In genomic region chr12:114671664-114672476, GRCh38 we compare ENCODE assay signal across 12 cellular contexts. TPM values are rescaled to one million over a fixed set of nuclear protein-coding genes. Genes with fewer than 3 reads are reported as not detected.
DNase-seq lines count a peak whose midpoint lies in the region; ATAC-seq, FAIRE-seq and TF ChIP-seq lines count a peak whose summit lies in the region.
"Had no signal": no experiment of that assay in that cellular context is flagged by ENCODE, and none has a peak within 500 bp of the region (broad histone marks: within the 10 kb centered on the region; RNA-seq: fewer than 3 reads in every experiment).

No MANE protein-coding gene starts in this region.

- H4K20me1 ChIP-seq in HepG2 (ENCODE audit: insufficient read depth, low read length), result peaks cover 13% of the 10 kb centered on the region; the same call in 1 of the 2 replicates

- H3K27me3 ChIP-seq in HepG2 (ENCODE audit: control insufficient read depth in 1 of 2, insufficient read depth in 2 of 2, low read length in 2 of 2) (no peaks in the 10 kb centered on the region), right lobe of liver (no peaks in the 10 kb centered on the region), SJCRH30 (peaks cover 10% of the 10 kb centered on the region)

- H3K27ac Mint-ChIP-seq in nephron, result peak overlapping the region; percentile 91 to 95 (median 93)

- H3K4me3 ChIP-seq in HepG2 (replicated peaks in 1 of 3; ENCODE audit: insufficient read depth in 1 of 3, low read depth in 2 of 3, low read length in 3 of 3) (no peak overlapping the region), right lobe of liver (no peak overlapping the region), SJCRH30 (no peak overlapping the region)

- H3K4me1 Mint-ChIP-seq in nephron, result peaks cover 79% of the 10 kb centered on the region

- in situ Hi-C loops in HepG2 (cut with HindIII; ENCODE audit: extremely low pct_ligation_motif_present, low pct_unique_long_range_greater_than_20kb), result loop anchor here (25.0 kb wide), 2 partner anchors 790 to 1240 kb away; no protein-coding TSS in a partner anchor

- peaks cover 65% of the 10 kb centered on the region for H3K4me1 ChIP-seq in HepG2 (ENCODE audit: insufficient read depth, low read length)
- H3K4me1 ChIP-seq in right lobe of liver, result peaks cover 0 to 34% (median 0%) of the 10 kb centered on the region in 4 donors
- H3K4me1 ChIP-seq in SJCRH30, result no peaks in the 10 kb centered on the region

- H3K27ac ChIP-seq in HepG2 (ENCODE audit: extremely low read length, insufficient read depth, low read length) (no peak overlapping the region), right lobe of liver (peak overlapping the region in 1 of 3 donors; percentile 83), epithelial cell of prostate (peak overlapping the region; percentile 96), SJCRH30 (no peak overlapping the region)

- TF ChIP-seq CTCF in HepG2 (CRISPR knock-in tag; IDR thresholded peaks at IDR 0.05) (no peak), right lobe of liver (IDR thresholded peaks at IDR 0.05) (no peak), nephron (IDR thresholded peaks at IDR 0.05; ENCODE audit: unreplicated experiment in 3 of 3) (no peak), GM10248 (IDR thresholded peaks at IDR 0.05; ENCODE audit: control extremely low read depth, extremely low read depth, low read depth, missing control alignments) (no peak)

- peaks cover 44% of the 10 kb centered on the region for H3K36me3 Mint-ChIP-seq in nephron (ENCODE audit: low read depth)

- H3K9me3 ChIP-seq in HepG2 (ENCODE audit: low read length) (no peaks in the 10 kb centered on the region), right lobe of liver (no peaks in the 10 kb centered on the region), SJCRH30 (replicated peaks) (no peaks in the 10 kb centered on the region)

- no peak overlapping the region for H3K4me2 ChIP-seq in HepG2 (ENCODE audit: low read depth, low read length)

- peaks cover 20 to 44% of the 10 kb centered on the region in 2 experiments for H3K36me3 ChIP-seq in HepG2 (replicated peaks in 1 of 2; ENCODE audit: control insufficient read depth in 1 of 2, insufficient read depth in 2 of 2, low read length in 2 of 2)
- H3K36me3 ChIP-seq in right lobe of liver, result peaks cover 0 to 47% (median 12%) of the 10 kb centered on the region in 4 donors
- H3K36me3 ChIP-seq in SJCRH30, result no peaks in the 10 kb centered on the region

- H2AFZ ChIP-seq in HepG2 (ENCODE audit: low read length), result no peak overlapping the region

- no peak for TF ChIP-seq EP300 in HepG2 (IDR thresholded peaks at IDR 0.05; ENCODE audit: low read depth in 2 of 2, low read length in 2 of 2)
- no peak for TF ChIP-seq EP300 in HepG2 (CRISPR knock-in tag; IDR thresholded peaks at IDR 0.05; ENCODE audit: borderline replicate concordance)

- H3K27me3 Mint-ChIP-seq in nephron (ENCODE audit: low read depth), result peaks cover 86% of the 10 kb centered on the region

- no peaks in the 10 kb centered on the region for H3K9me3 Mint-ChIP-seq in nephron

- intact Hi-C loops in HepG2 (cut with micrococcal nuclease; ENCODE audit: unreplicated experiment) (no loop called here), right lobe of liver (cut with DNase I) (no loop called here)

- TF ChIP-seq RAD21 in HepG2 (CRISPR knock-in tag; IDR thresholded peaks at IDR 0.05), result no peak

- DNase-seq in HepG2 (ENCODE audit: low spot score) (no peak), right lobe of liver (no peak), epithelial cell of prostate (ENCODE audit: low read depth, low spot score) (no peak), NCI-H345 treated with DMSO at 0.1 percent for 48 hours (lab: John Stamatoyannopoulos, UW; ENCODE audit: unreplicated experiment) (no peak), GM10248 (ENCODE audit: extremely low spot score) (no peak), SJCRH30 (no peak), MV-4-11 (lab: John Stamatoyannopoulos, UW) (no peak)
- DNase-seq: activated CD4-positive, alpha-beta T cell treated with anti-CD3 and anti-CD28 coated beads for 48 hours; activated gamma-delta T cell treated with Interleukin-2 at 50 U/mL for 16 hours; AML-193; NCI-H2171 had no signal

- peaks cover 29% of the 10 kb centered on the region for H3K79me2 ChIP-seq in HepG2 (ENCODE audit: insufficient read depth, low read length)

- no peak for TF ChIP-seq POLR2A in HepG2 (IDR thresholded peaks at IDR 0.05; ENCODE audit: insufficient read depth in 1 of 2, low read depth in 2 of 2, low read length in 2 of 2)
- no peak for TF ChIP-seq POLR2A in right lobe of liver (IDR thresholded peaks at IDR 0.05)

- CTCF ChIA-PET in HepG2 (lab: Yijun Ruan, JAX; ENCODE audit: low intra/inter-chr PET ratio, low total read pairs) (no interaction called here), GM10248 (lab: Yijun Ruan, JAX) (interaction anchor here (1.3 to 2.5 kb wide), 2 partner anchors 9 to 1246 kb away, joined by 4 to 10 read pairs; no protein-coding TSS in a partner anchor)

- 96% methylated on average over 51 of the region's 55 CpGs for WGBS in HepG2 (ENCODE audit: low lambda C conversion rate)
- WGBS in right lobe of liver (ENCODE audit: insufficient coverage, low coverage, low lambda C conversion rate, missing lambda C conversion rate), result 59% methylated on average over 25 of the region's 55 CpGs

- H3K4me3 Mint-ChIP-seq in nephron, result peak overlapping the region; percentile 77 to 85 (median 77)

- H3K9ac ChIP-seq in HepG2 (ENCODE audit: insufficient read depth, low read depth, low read length), result no peak overlapping the region

- no peak for ATAC-seq in HepG2
- no peak for ATAC-seq in right lobe of liver

- POLR2A ChIA-PET in HepG2 (lab: Yijun Ruan, JAX) (interaction anchor here (0.6 to 8.2 kb wide), 3 partner anchors 12 to 27 kb away, joined by 3 to 101 read pairs (median 3); partner anchors contain the start of gene TBX3), GM10248 (lab: Yijun Ruan, JAX) (no interaction called here)

- no TSS peak for BruUV-seq in HepG2 (replicated peaks; lab: Mats Ljungman, UMichigan)

- no peak for FAIRE-seq in HepG2 (lab: Jason Lieb, UNC)

TF ChIP-seq in HepG2, 621 proteins besides CTCF, POLR2A, EP300 and RAD21 (continues in another document):
- TF ChIP-seq ATRX (CRISPR knock-in tag; IDR thresholded peaks at IDR 0.05; ENCODE audit: borderline replicate concordance) (no peak), KMT2A (CRISPR knock-in tag; IDR thresholded peaks at IDR 0.05) (no peak), IKZF4 (CRISPR knock-in tag; IDR thresholded peaks at IDR 0.05; ENCODE audit: borderline replicate concordance, low read depth, not compliant biosample characterization) (no peak), NFKB2 (CRISPR knock-in tag; IDR thresholded peaks at IDR 0.05; ENCODE audit: borderline replicate concordance) (no peak), ZSCAN9 (CRISPR knock-in tag; IDR thresholded peaks at IDR 0.05; ENCODE audit: borderline replicate concordance) (no peak), KDM5B (CRISPR knock-in tag; IDR thresholded peaks at IDR 0.05; ENCODE audit: borderline replicate concordance) (no peak), PAWR (CRISPR knock-in tag; IDR thresholded peaks at IDR 0.05; ENCODE audit: borderline replicate concordance) (no peak), ZNF383 (CRISPR knock-in tag; IDR thresholded peaks at IDR 0.05; ENCODE audit: borderline replicate concordance) (no peak), CBX2 (IDR thresholded peaks at IDR 0.05; ENCODE audit: low read depth, low read length) (no peak), CBX2 (CRISPR knock-in tag; IDR thresholded peaks at IDR 0.05; ENCODE audit: low read depth) (no peak)
- TF ChIP-seq, protein P1, sequence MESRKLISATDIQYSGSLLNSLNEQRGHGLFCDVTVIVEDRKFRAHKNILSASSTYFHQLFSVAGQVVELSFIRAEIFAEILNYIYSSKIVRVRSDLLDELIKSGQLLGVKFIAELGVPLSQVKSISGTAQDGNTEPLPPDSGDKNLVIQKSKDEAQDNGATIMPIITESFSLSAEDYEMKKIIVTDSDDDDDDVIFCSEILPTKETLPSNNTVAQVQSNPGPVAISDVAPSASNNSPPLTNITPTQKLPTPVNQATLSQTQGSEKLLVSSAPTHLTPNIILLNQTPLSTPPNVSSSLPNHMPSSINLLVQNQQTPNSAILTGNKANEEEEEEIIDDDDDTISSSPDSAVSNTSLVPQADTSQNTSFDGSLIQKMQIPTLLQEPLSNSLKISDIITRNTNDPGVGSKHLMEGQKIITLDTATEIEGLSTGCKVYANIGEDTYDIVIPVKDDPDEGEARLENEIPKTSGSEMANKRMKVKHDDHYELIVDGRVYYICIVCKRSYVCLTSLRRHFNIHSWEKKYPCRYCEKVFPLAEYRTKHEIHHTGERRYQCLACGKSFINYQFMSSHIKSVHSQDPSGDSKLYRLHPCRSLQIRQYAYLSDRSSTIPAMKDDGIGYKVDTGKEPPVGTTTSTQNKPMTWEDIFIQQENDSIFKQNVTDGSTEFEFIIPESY (CRISPR knock-in tag; IDR thresholded peaks at IDR 0.05), result peak; percentile 74

RNA-seq across cellular contexts. Expression of gene TBX3, which starts 12.1 kb away (rescaled TPM):
- total RNA-seq in HepG2 (2016; rRNA removed; fragmentation: Illumina TruSeq; extraction: Trizol) (17.2 and 27.1 TPM in 2 replicates), right lobe of liver (10 to 100 TPM; 15.6 to 44.0 (median 27.8) TPM)
- 3.5 and 4.1 TPM in 2 replicates for total RNA-seq in HepG2 (2016; cell fraction: cytosol; rRNA removed; fragmentation: Illumina TruSeq; extraction: Trizol; ENCODE audit: low read depth)
- 13.7 and 27.3 TPM in 2 replicates for total RNA-seq in HepG2 (2016; cell fraction: insoluble cytoplasmic fraction; rRNA removed; fragmentation: Illumina TruSeq; extraction: Trizol)
- 9.0 and 9.4 TPM in 2 replicates for total RNA-seq in HepG2 (2016; cell fraction: membrane; rRNA removed; fragmentation: Illumina TruSeq; extraction: Trizol)
- 39.2 and 46.8 TPM in 2 replicates for total RNA-seq in HepG2 (2016; cell fraction: nucleus; rRNA removed; fragmentation: Illumina TruSeq; extraction: Trizol)
- 38.1 and 42.4 TPM in 2 replicates for polyA plus RNA-seq in HepG2 (2011; rRNA removed)
- polyA plus RNA-seq in HepG2 (2011; cell fraction: cytosol; rRNA removed), result 12.5 and 15.0 TPM in 2 replicates
- polyA plus RNA-seq in HepG2 (2011; cell fraction: nucleus; rRNA removed), result 179 and 200 TPM in 2 replicates
- polyA plus RNA-seq in HepG2 (2012), result 34.8 and 37.9 TPM in 2 replicates
- 1.0 and 1.1 TPM in 2 replicates for polyA plus RNA-seq in HepG2 (2016; cell fraction: cytosol; fragmentation: Illumina TruSeq; extraction: Trizol; ENCODE audit: low read depth)
- polyA plus RNA-seq in HepG2 (2016; cell fraction: insoluble cytoplasmic fraction; fragmentation: Illumina TruSeq; extraction: Trizol; ENCODE audit: low read depth), result 16.8 and 21.4 TPM in 2 replicates
- polyA plus RNA-seq in HepG2 (2016; cell fraction: membrane; fragmentation: Illumina TruSeq; extraction: Trizol; ENCODE audit: low read depth), result 3.9 and 4.1 TPM in 2 replicates
- polyA plus RNA-seq in HepG2 (2016; cell fraction: nucleus; fragmentation: Illumina TruSeq; extraction: Trizol; ENCODE audit: insufficient read depth, low read depth), result 123 and 124 TPM in 2 replicates
- polyA minus RNA-seq in HepG2 (2011; rRNA and poly(A)+ RNA removed; ENCODE audit: low replicate concordance), result 41.2 and 72.3 TPM in 2 replicates
- polyA minus RNA-seq in HepG2 (2011; cell fraction: cytosol; rRNA and poly(A)+ RNA removed), result 22.2 and 24.4 TPM in 2 replicates
- polyA minus RNA-seq in HepG2 (2011; cell fraction: nucleus; rRNA and poly(A)+ RNA removed), result 128 and 133 TPM in 2 replicates
- total RNA-seq in SJCRH30 (2014; rRNA removed; shearing (Covaris generic)), result not detected in 2 replicates
